In genomic region chr15:77292924-77293558, GRCh38 we compare ENCODE assay signal across 19 cellular contexts.
"Had no signal": no experiment of that assay in that cellular context is flagged by ENCODE, and none has a peak within 500 bp of the region (broad histone marks: within the 10 kb centered on the region; RNA-seq: fewer than 3 reads in every experiment).

No MANE protein-coding gene starts in this region.

- H3K4me1 Mint-ChIP-seq: activated naive CD4-positive, alpha-beta T cell treated with anti-CD3 and anti-CD28 coated beads, Interleukin-2, amount 50 U/mL, for 24 hours had no signal

- H3K4me3 ChIP-seq: colonic mucosa, dorsolateral prefrontal cortex, esophagus squamous epithelium, heart right ventricle, prostate gland, upper lobe of left lung had no signal

- ATAC-seq: heart right ventricle; natural killer cell treated with Interleukin-12 subunit alpha and Interleukin-12 subunit beta and Interleukin-15 and Interleukin-18, amount 100 ng/mL, for 72 hours; stimulated activated naive CD8-positive, alpha-beta T cell treated with anti-CD3 and anti-CD28 coated beads, Interleukin-15, Interleukin-2, amounts not matched to agents 100 U/mL and 50 U/mL, for 24 hours; T-helper 17 cell had no signal

- H3K27ac ChIP-seq: colonic mucosa, dorsolateral prefrontal cortex, esophagus squamous epithelium, heart right ventricle, prostate gland, upper lobe of left lung had no signal

- DNase-seq: activated CD4-positive, alpha-beta T cell treated with anti-CD3 and anti-CD28 coated beads for 1 hour; activated CD4-positive, alpha-beta T cell treated with anti-CD3 and anti-CD28 coated beads, Interleukin-2, amount 50 U/mL, for 1 hour; activated gamma-delta T cell treated with Interleukin-2 at 50 U/mL for 16 hours; activated T-cell treated with anti-CD3 and anti-CD28 coated beads, Interleukin-2, amount 50 U/mL, for 1 hour; aorta; central memory CD4-positive, alpha-beta T cell; colonic mucosa; dorsolateral prefrontal cortex; esophagus squamous epithelium; heart right ventricle; islet precursor cell; left cardiac atrium; stimulated activated CD4-positive, alpha-beta T cell treated with anti-CD3 and anti-CD28 coated beads, Interleukin-4, amount 100 ng/mL, for 24 hours; stimulated activated naive CD8-positive, alpha-beta T cell treated with anti-CD3 and anti-CD28 coated beads, Interleukin-15, Interleukin-2, amounts not matched to agents 100 U/mL and 50 U/mL, for 24 hours; T-helper 17 cell; upper lobe of left lung had no signal

- H3K9me3 ChIP-seq: colonic mucosa, esophagus squamous epithelium, heart right ventricle, prostate gland, upper lobe of left lung had no signal

- H3K36me3 ChIP-seq: colonic mucosa, esophagus squamous epithelium, prostate gland, upper lobe of left lung had no signal

- H3K9me3 Mint-ChIP-seq: activated naive CD4-positive, alpha-beta T cell treated with anti-CD3 and anti-CD28 coated beads, Interleukin-2, amount 50 U/mL, for 24 hours; natural killer cell treated with Interleukin-12 subunit alpha and Interleukin-12 subunit beta and Interleukin-15 and Interleukin-18, amount 100 ng/mL, for 72 hours had no signal

- H3K27me3 ChIP-seq: colonic mucosa, dorsolateral prefrontal cortex, esophagus squamous epithelium, heart right ventricle, upper lobe of left lung had no signal

- H3K4me3 Mint-ChIP-seq: activated naive CD4-positive, alpha-beta T cell treated with anti-CD3 and anti-CD28 coated beads, Interleukin-2, amount 50 U/mL, for 24 hours; natural killer cell treated with Interleukin-12 subunit alpha and Interleukin-12 subunit beta and Interleukin-15 and Interleukin-18, amount 100 ng/mL, for 72 hours; T-helper 17 cell had no signal

- H3K27ac Mint-ChIP-seq: activated naive CD4-positive, alpha-beta T cell treated with anti-CD3 and anti-CD28 coated beads, Interleukin-2, amount 50 U/mL, for 24 hours; natural killer cell treated with Interleukin-12 subunit alpha and Interleukin-12 subunit beta and Interleukin-15 and Interleukin-18, amount 100 ng/mL, for 72 hours; T-helper 17 cell had no signal

- H3K27me3 Mint-ChIP-seq: activated naive CD4-positive, alpha-beta T cell treated with anti-CD3 and anti-CD28 coated beads, Interleukin-2, amount 50 U/mL, for 24 hours; natural killer cell treated with Interleukin-12 subunit alpha and Interleukin-12 subunit beta and Interleukin-15 and Interleukin-18, amount 100 ng/mL, for 72 hours; T-helper 17 cell had no signal

- H3K36me3 Mint-ChIP-seq: natural killer cell treated with Interleukin-12 subunit alpha and Interleukin-12 subunit beta and Interleukin-15 and Interleukin-18, amount 100 ng/mL, for 72 hours had no signal

- H3K4me1 ChIP-seq: colonic mucosa, esophagus squamous epithelium, prostate gland had no signal
